ENCODE assay signal across 16 cellular contexts in the genomic region with DNA sequence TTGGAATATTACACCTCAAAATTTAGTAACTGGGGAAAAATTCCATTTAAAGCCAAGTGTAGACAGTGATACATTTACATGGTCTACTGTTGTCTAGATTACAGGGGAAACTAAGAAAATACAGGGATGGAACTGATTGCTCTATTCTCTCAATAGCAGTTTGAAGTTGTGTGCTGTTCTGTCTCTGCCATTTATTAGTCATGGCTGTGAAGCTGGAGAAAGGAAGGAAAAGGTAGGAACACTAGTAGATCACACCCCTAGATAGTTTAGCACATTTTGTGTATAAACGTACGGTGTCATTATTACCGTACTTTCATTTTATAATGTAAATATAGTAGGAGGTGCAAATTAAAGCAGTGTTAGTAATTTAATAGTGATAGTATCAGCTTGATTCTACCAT.
A peak's percentile ranks its signal among the peaks of the same experiment; 100 is the strongest.
DNase-seq lines count a peak whose midpoint lies in the region; ATAC-seq and TF ChIP-seq lines count a peak whose summit lies in the region.
"Had no signal": no experiment of that assay in that cellular context is flagged by ENCODE, and none has a peak within 500 bp of the region (broad histone marks: within the 10 kb centered on the region; RNA-seq: fewer than 3 reads in every experiment).

No MANE protein-coding gene starts in this region.

- H2AK5ac ChIP-seq in IMR-90 (ENCODE audit: low read depth, low read length) = no peak overlapping the region

- no peak overlapping the region for H4K8ac ChIP-seq in IMR-90 (ENCODE audit: low read depth in 2 of 2, low read length in 2 of 2)

- no peaks in the 10 kb centered on the region for H3K79me2 ChIP-seq in SK-N-SH (ENCODE audit: insufficient read depth)

- H3K4me1 ChIP-seq in IMR-90 (ENCODE audit: control insufficient read depth, insufficient read depth, low read length) = peaks cover 6% of the 10 kb centered on the region
- H3K4me1 ChIP-seq in SK-N-SH (ENCODE audit: control insufficient read depth in 1 of 2, insufficient read depth in 2 of 2, low read depth in 1 of 2, low read length in 1 of 2) = peaks cover 2 to 18% of the 10 kb centered on the region in 2 experiments; a peak in 3 of 4 replicates

- no peak overlapping the region for H4K5ac ChIP-seq in IMR-90 (ENCODE audit: low read depth, low read length)

- TF ChIP-seq RAD21 in IMR-90 (IDR thresholded peaks at IDR 0.05; ENCODE audit: low read length) = no peak
- no peak for TF ChIP-seq RAD21 in SK-N-SH (IDR thresholded peaks at IDR 0.05; ENCODE audit: low read length)

- H4K20me1 ChIP-seq in IMR-90 (ENCODE audit: insufficient read depth, low read length) (no peaks in the 10 kb centered on the region; the same call in 1 of the 2 replicates), SK-N-SH (ENCODE audit: insufficient read depth) (no peaks in the 10 kb centered on the region)
- H4K20me1 ChIP-seq: BLaER1 treated with 17β-estradiol and CSF1 and Interleukin-3, amounts not matched to agents 10 nM and 100 nM had no signal

- no peak for TF ChIP-seq POLR2A in IMR-90 (IDR thresholded peaks at IDR 0.05; ENCODE audit: low read depth, low read length)

- no peak overlapping the region for H3K4ac ChIP-seq in IMR-90 (ENCODE audit: low read depth, low read length)

- H3K4me1 Mint-ChIP-seq in activated CD4-positive, alpha-beta T cell treated with anti-CD3 and anti-CD28 coated beads for 36 hours = peaks cover 6% of the 10 kb centered on the region
- H3K4me1 Mint-ChIP-seq: B cell had no signal

- BruUV-seq in IMR-90 (replicated peaks; lab: Mats Ljungman, UMichigan) = no TSS peak

- H2AFZ ChIP-seq in IMR-90 (replicated peaks; ENCODE audit: low read length, poor library complexity) (no peak overlapping the region), SK-N-SH (ENCODE audit: low read depth) (no peak overlapping the region)

- no peak overlapping the region for H3K4me3 Mint-ChIP-seq in activated CD4-positive, alpha-beta T cell treated with anti-CD3 and anti-CD28 coated beads for 36 hours
- H3K4me3 Mint-ChIP-seq: B cell; CD4-positive, alpha-beta T cell; IgD-negative memory B cell had no signal

- no peaks in the 10 kb centered on the region for H3F3A ChIP-seq in SK-N-SH (replicated peaks; ENCODE audit: insufficient read depth)

- H2AK9ac ChIP-seq in IMR-90 (replicated peaks; ENCODE audit: low read depth, low read length, poor library complexity) = no peak overlapping the region

- H3K4me3 ChIP-seq in IMR-90 (ENCODE audit: insufficient read depth, low read depth, low read length) = no peak overlapping the region
- no peak overlapping the region for H3K4me3 ChIP-seq in SK-N-SH (ENCODE audit: low read depth in 2 of 2, low read length in 1 of 2)
- H3K4me3 ChIP-seq: BLaER1 treated with 17β-estradiol and CSF1 and Interleukin-3, amounts not matched to agents 10 nM and 100 nM had no signal

- H3K9ac ChIP-seq in IMR-90 (ENCODE audit: low read depth, low read length) (no peak overlapping the region), SK-N-SH (no peak overlapping the region)
- H3K9ac ChIP-seq: BLaER1 treated with 17β-estradiol and CSF1 and Interleukin-3, amounts not matched to agents 10 nM and 100 nM had no signal

- H3K9me3 Mint-ChIP-seq in activated CD4-positive, alpha-beta T cell treated with anti-CD3 and anti-CD28 coated beads for 36 hours (ENCODE audit: low read depth) = no peaks in the 10 kb centered on the region
- H3K9me3 Mint-ChIP-seq: CD4-positive, alpha-beta T cell; IgD-negative memory B cell had no signal

- no peak for TF ChIP-seq CTCF in IMR-90 (conservative IDR thresholded peaks at IDR 0.05; ENCODE audit: low read depth, low read length)
- no peak for TF ChIP-seq CTCF in SK-N-SH (IDR thresholded peaks at IDR 0.05)

- peaks cover 0 to 4% of the 10 kb centered on the region in 2 experiments; a peak in 2 of 4 replicates for H3K79me1 ChIP-seq in IMR-90 (ENCODE audit: low read depth in 1 of 2, low read length in 2 of 2)

- H3K9me3 ChIP-seq in IMR-90 (ENCODE audit: control insufficient read depth, insufficient read depth, low read length) (no peaks in the 10 kb centered on the region; the same call in 1 of the 2 replicates), SK-N-SH (no peaks in the 10 kb centered on the region)
- H3K9me3 ChIP-seq: BLaER1 treated with 17β-estradiol and CSF1 and Interleukin-3, amounts not matched to agents 10 nM and 100 nM; Caco-2 had no signal

- dilution Hi-C loops in IMR-90 (cut with HindIII; ENCODE audit: low sequenced_read_pairs, unreplicated experiment) = no loop called here

- no peaks in the 10 kb centered on the region for H3K9me2 ChIP-seq in SK-N-SH

- ATAC-seq in IMR-90 (ENCODE audit: low read depth) (no peak), GM19395 (IDR thresholded peaks at IDR 0.05; ENCODE audit: unreplicated experiment) (no peak)
- no peak for ATAC-seq in activated CD4-positive, alpha-beta T cell treated with anti-CD3 and anti-CD28 coated beads for 36 hours
- ATAC-seq: HCT116 had no signal

- no peaks in the 10 kb centered on the region for H3K36me3 Mint-ChIP-seq in activated CD4-positive, alpha-beta T cell treated with anti-CD3 and anti-CD28 coated beads for 36 hours (ENCODE audit: low read depth)
- H3K36me3 Mint-ChIP-seq: IgD-negative memory B cell had no signal

- no peak overlapping the region for H2BK15ac ChIP-seq in IMR-90 (ENCODE audit: low read depth, low read length)

- intact Hi-C loops in IMR-90 (cut with micrococcal nuclease) = no loop called here
- intact Hi-C loops in activated CD4-positive, alpha-beta T cell treated with anti-CD3 and anti-CD28 coated beads for 36 hours (cut with DNase I, micrococcal nuclease) = no loop called here

- H3K4me2 ChIP-seq in IMR-90 (ENCODE audit: low read depth, low read length) (no peak overlapping the region), SK-N-SH (no peak overlapping the region)
- H3K4me2 ChIP-seq: BLaER1 treated with 17β-estradiol and CSF1 and Interleukin-3, amounts not matched to agents 10 nM and 100 nM had no signal

- H3K27me3 Mint-ChIP-seq in activated CD4-positive, alpha-beta T cell treated with anti-CD3 and anti-CD28 coated beads for 36 hours = no peaks in the 10 kb centered on the region
- H3K27me3 Mint-ChIP-seq: B cell; CD4-positive, alpha-beta T cell; IgD-negative memory B cell had no signal

- H3K36me3 ChIP-seq in IMR-90 (ENCODE audit: control insufficient read depth, insufficient read depth, low read length) = no peaks in the 10 kb centered on the region
- no peaks in the 10 kb centered on the region for H3K36me3 ChIP-seq in SK-N-SH (replicated peaks in 1 of 2; ENCODE audit: control insufficient read depth in 1 of 2, insufficient read depth in 2 of 2, low read length in 1 of 2)

- H4K91ac ChIP-seq in IMR-90 (ENCODE audit: insufficient read depth, low read depth, low read length) = no peak overlapping the region

- no peak overlapping the region for H2BK120ac ChIP-seq in IMR-90 (ENCODE audit: low read depth, low read length)

- POLR2A ChIA-PET in IMR-90 (lab: Charles Lee; ENCODE audit: unreplicated experiment) = no interaction called here
- POLR2A ChIA-PET in SK-N-SH (lab: Yijun Ruan, JAX) = interaction anchor here (0.5 kb wide), 1 partner anchor 107 kb away, joined by 3 read pairs; no protein-coding TSS in a partner anchor
- POLR2A ChIA-PET in activated CD4-positive, alpha-beta T cell treated with anti-CD3 and anti-CD28 coated beads for 36 hours (lab: Charles Lee) = no interaction called here

- H3K18ac ChIP-seq in IMR-90 (ENCODE audit: low read depth, low read length) = no peak overlapping the region

- H3K23ac ChIP-seq in IMR-90 (ENCODE audit: low read depth, low read length) = no peak overlapping the region

- H3K27me3 ChIP-seq in IMR-90 (ENCODE audit: control insufficient read depth, insufficient read depth, low read length) = no peaks in the 10 kb centered on the region
- H3K27me3 ChIP-seq in SK-N-SH (ENCODE audit: insufficient read depth) = no peaks in the 10 kb centered on the region
- H3K27me3 ChIP-seq: BLaER1 treated with 17β-estradiol and CSF1 and Interleukin-3, amounts not matched to agents 10 nM and 100 nM had no signal

- CTCF ChIA-PET in IMR-90 (lab: Yijun Ruan, JAX) = no interaction called here
- CTCF ChIA-PET in SK-N-SH (lab: Yijun Ruan, JAX) = no interaction called here
- CTCF ChIA-PET in activated CD4-positive, alpha-beta T cell treated with anti-CD3 and anti-CD28 coated beads for 36 hours (lab: Charles Lee) = interaction anchor here (1.0 kb wide), 1 partner anchor 21 kb away, joined by 3 read pairs; no protein-coding TSS in a partner anchor

- in situ Hi-C loops in IMR-90 (cut with MboI; ENCODE audit: low sequenced_read_pairs) = no loop called here

- no peak for TF ChIP-seq EP300 in SK-N-SH (IDR thresholded peaks at IDR 0.05; ENCODE audit: borderline replicate concordance in 1 of 2, low read depth in 1 of 2, low read length in 1 of 2)

- no peak overlapping the region for H2BK20ac ChIP-seq in IMR-90 (ENCODE audit: low read depth, low read length)

- H3K27ac ChIP-seq in IMR-90 (ENCODE audit: insufficient read depth, low read length) (no peak overlapping the region), SK-N-SH (ENCODE audit: low read depth in 2 of 2, low read length in 1 of 2) (no peak overlapping the region)
- H3K27ac ChIP-seq: BLaER1 treated with 17β-estradiol and CSF1 and Interleukin-3, amounts not matched to agents 10 nM and 100 nM had no signal

- no CpG with 5 or more reads among the region's 3 CpGs for WGBS in IMR-90 (ENCODE audit: extremely low coverage in 2 of 2, insufficient read length in 1 of 2), 2 experiments
- WGBS in SK-N-SH (ENCODE audit: low lambda C conversion rate) = 97% methylated on average over 3 of the region's 3 CpGs

- no peak overlapping the region for H3K27ac Mint-ChIP-seq in activated CD4-positive, alpha-beta T cell treated with anti-CD3 and anti-CD28 coated beads for 36 hours
- H3K27ac Mint-ChIP-seq: B cell; CD4-positive, alpha-beta T cell had no signal

- DNase-seq in DMS53 (lab: John Stamatoyannopoulos, UW) (peak; percentile 76), IMR-90 (no peak), dermis blood vessel endothelial cell (peak; percentile 46), SK-N-SH (no peak), DMS79 treated with DMSO at 0.1 percent for 48 hours (lab: John Stamatoyannopoulos, UW) (no peak)
- DNase-seq in activated CD4-positive, alpha-beta T cell treated with anti-CD3 and anti-CD28 coated beads for 36 hours = no peak
- DNase-seq: Caco-2; CD4-positive, alpha-beta T cell; GOT3; H7; KBM-7 had no signal

- peaks cover 7% of the 10 kb centered on the region; the same call in 1 of the 2 replicates for H3K9me1 ChIP-seq in IMR-90 (ENCODE audit: insufficient read depth, low read length)

- 0 out of 2 replicates have a peak overlapping the region, but pooled peaks have one; percentile 35 for H3K14ac ChIP-seq in IMR-90 (replicated peaks; ENCODE audit: low read depth, low read length)

- no peak overlapping the region for H3K56ac ChIP-seq in IMR-90 (ENCODE audit: extremely low read depth, insufficient read depth, low read length)

- no peak overlapping the region for H2BK5ac ChIP-seq in IMR-90 (ENCODE audit: low read depth, low read length, poor library complexity, severe bottlenecking)

TF ChIP-seq in IMR-90, 13 proteins besides CTCF, POLR2A, EP300 and RAD21 (continues in another document):
- TF ChIP-seq RFX5 (IDR thresholded peaks at IDR 0.05; ENCODE audit: low read depth, low read length) (no peak), MAZ (IDR thresholded peaks at IDR 0.05; ENCODE audit: borderline replicate concordance, low read depth, low read length) (no peak)

TF ChIP-seq in SK-N-SH, 30 proteins besides CTCF, POLR2A, EP300 and RAD21:
- no peak for TF ChIP-seq SIN3A (IDR thresholded peaks at IDR 0.05; ENCODE audit: borderline replicate concordance, low read depth, low read length)

Comparison
In these comparisons a context has a peak if more than half of its experiments do, and no peak if none do; other contexts are left out.
1. DNase-seq: peak in DMS53 (single experiment) and dermis blood vessel endothelial cell (single experiment); none in IMR-90 (single experiment), SK-N-SH (single experiment), DMS79 treated with DMSO at 0.1 percent for 48 hours (single experiment) and activated CD4-positive, alpha-beta T cell treated with anti-CD3 and anti-CD28 coated beads for 36 hours (single experiment).